ENCODE assay signal across 16 cellular contexts in genomic region chr22:33677536-33677935, GRCh38.
A peak's percentile ranks its signal among the peaks of the same experiment; 100 is the strongest.
DNase-seq lines count a peak whose midpoint lies in the region; ATAC-seq and TF ChIP-seq lines count a peak whose summit lies in the region.
"Had no signal": no experiment of that assay in that cellular context is flagged by ENCODE, and none has a peak within 500 bp of the region (broad histone marks: within the 10 kb centered on the region; RNA-seq: fewer than 3 reads in every experiment).

No MANE protein-coding gene starts in this region.

- H3K4me1 ChIP-seq in heart left ventricle (peaks cover 0 to 34% (median 10%) of the 10 kb centered on the region in 12 donors), right atrium auricular region (peaks cover 0 to 11% of the 10 kb centered on the region in 2 donors), heart right ventricle (peaks cover 0 to 25% (median 12%) of the 10 kb centered on the region in 9 donors)

- H3K36me3 ChIP-seq in heart left ventricle (no peaks in the 10 kb centered on the region), right atrium auricular region (no peaks in the 10 kb centered on the region), MG63 (no peaks in the 10 kb centered on the region), heart right ventricle (no peaks in the 10 kb centered on the region)

- intact Hi-C loops in heart left ventricle (cut with DNase I) (no loop called here), heart right ventricle (cut with DNase I) (loop anchor here in 1 of 10 donors (10.0 kb wide), 1 partner anchor 237 kb away; no protein-coding TSS in a partner anchor)

- H3K9me3 ChIP-seq in heart left ventricle = no peaks in the 10 kb centered on the region
- no peaks in the 10 kb centered on the region for H3K9me3 ChIP-seq in right atrium auricular region
- no peaks in the 10 kb centered on the region for H3K9me3 ChIP-seq in MG63
- peaks cover 0 to under 1% (median 0%) of the 10 kb centered on the region in 11 donors for H3K9me3 ChIP-seq in heart right ventricle

- peak; percentile 57 to 90 (median 64) for ATAC-seq in heart left ventricle
- ATAC-seq in heart right ventricle = peak in 5 of 8 donors; percentile 52 to 77 (median 70)
- no peak for ATAC-seq in GM19324 (IDR thresholded peaks at IDR 0.05; ENCODE audit: low FRiP score, unreplicated experiment)
- ATAC-seq: GM23338, HCT116 had no signal

- H3K27me3 ChIP-seq in heart left ventricle = no peaks in the 10 kb centered on the region
- H3K27me3 ChIP-seq in right atrium auricular region = no peaks in the 10 kb centered on the region
- H3K27me3 ChIP-seq in MG63 = no peaks in the 10 kb centered on the region
- H3K27me3 ChIP-seq in heart right ventricle = no peaks in the 10 kb centered on the region

- no peak overlapping the region for H3K4me3 ChIP-seq in heart left ventricle
- H3K4me3 ChIP-seq in right atrium auricular region = no peak overlapping the region
- no peak overlapping the region for H3K4me3 ChIP-seq in MG63
- H3K4me3 ChIP-seq in heart right ventricle = no peak overlapping the region
- H3K4me3 ChIP-seq: GM23338 had no signal

- TF ChIP-seq CTCF in heart left ventricle (IDR thresholded peaks at IDR 0.05) = no peak
- no peak for TF ChIP-seq CTCF in right atrium auricular region (IDR thresholded peaks at IDR 0.05)
- no peak for TF ChIP-seq CTCF in heart right ventricle (IDR thresholded peaks at IDR 0.05)

- TF ChIP-seq POLR2A in heart left ventricle (IDR thresholded peaks at IDR 0.05) = no peak

- DNase-seq in heart left ventricle (peak in 1 of 5 donors; percentile 28), right atrium auricular region (ENCODE audit: low spot score) (no peak), MG63 (peak; percentile 45), heart right ventricle (no peak), NCI-H2196 treated with DMSO at 0.1 percent for 48 hours (lab: John Stamatoyannopoulos, UW; ENCODE audit: unreplicated experiment) (no peak), NCI-H2029 treated with DMSO at 0.1 percent for 48 hours (lab: John Stamatoyannopoulos, UW) (no peak)
- DNase-seq: C1 segment of cervical spinal cord; Calu3; CD4-positive, alpha-beta memory T cell; COR-L47; DMS53; DMS79 treated with DMSO at 0.1 percent for 48 hours; H9 had no signal

- WGBS in heart left ventricle, 4 donors = 44 to 57% (median 54%) methylated on average over 4 of the region's 4 CpGs
- WGBS in heart right ventricle, 2 donors = 56 to 58% methylated on average over 4 of the region's 4 CpGs

- H3K27ac ChIP-seq in heart left ventricle (peak overlapping the region in 1 of 12 donors; percentile 17), right atrium auricular region (no peak overlapping the region), heart right ventricle (no peak overlapping the region)
